In the genomic region with DNA sequence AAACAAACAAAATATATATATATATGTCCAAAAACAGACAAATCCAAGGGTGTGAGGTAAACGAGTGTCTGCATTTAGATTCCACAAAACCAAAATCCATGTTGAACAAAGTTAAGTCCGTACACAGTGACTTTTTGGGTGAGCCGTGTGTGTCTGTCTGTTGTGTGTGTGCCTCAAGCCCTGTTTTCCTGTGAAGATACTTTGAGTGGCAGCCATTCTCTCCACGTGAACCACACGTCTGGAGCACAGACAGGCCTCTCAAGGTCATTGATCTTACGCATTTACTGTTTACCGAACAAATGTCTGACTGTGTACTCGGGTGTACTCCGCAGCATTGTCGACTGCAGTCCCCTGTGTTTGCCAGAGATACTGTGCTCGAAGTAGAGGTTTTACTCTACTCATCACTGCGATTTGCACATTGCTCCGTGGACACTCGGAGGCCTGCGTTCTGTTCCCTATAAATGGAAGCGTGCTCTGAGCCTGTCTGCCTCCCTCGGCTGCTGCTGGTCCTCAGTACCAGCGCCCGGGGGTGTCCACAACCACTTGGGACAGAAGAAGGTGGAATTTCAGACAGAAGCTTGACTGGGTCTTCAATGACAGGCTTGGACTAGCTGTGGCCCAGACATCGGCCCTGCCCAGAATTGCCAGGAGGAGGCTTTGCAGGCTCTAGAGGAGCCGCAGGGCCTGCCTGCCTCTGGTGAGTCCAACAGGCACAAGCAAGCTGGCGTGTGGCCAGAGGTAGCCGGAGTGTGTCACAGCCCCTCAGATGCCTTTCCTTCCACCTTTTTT, we compare ENCODE assay signal across 10 cellular contexts. TPM values are rescaled to one million over a fixed set of nuclear protein-coding genes. Genes with fewer than 3 reads are reported as not detected.
DNase-seq lines count a peak whose midpoint lies in the region; ATAC-seq and TF ChIP-seq lines count a peak whose summit lies in the region.
"Had no signal": no experiment of that assay in that cellular context is flagged by ENCODE, and none has a peak within 500 bp of the region (broad histone marks: within the 10 kb centered on the region; RNA-seq: fewer than 3 reads in every experiment).

No MANE protein-coding gene starts in this region.

- TF ChIP-seq CTCF in RWPE2 (IDR thresholded peaks at IDR 0.05; ENCODE audit: poor library complexity, severe bottlenecking) = no peak
- TF ChIP-seq CTCF in fibroblast of villous mesenchyme (IDR thresholded peaks at IDR 0.05; ENCODE audit: insufficient read depth, low read depth, low read length) = no peak
- TF ChIP-seq CTCF in omental fat pad (IDR thresholded peaks at IDR 0.05) = no peak

- H3K4me1 ChIP-seq in ACC112 (ENCODE audit: control insufficient read depth, insufficient read depth, low read length, unreplicated experiment) = peaks cover 34% of the 10 kb centered on the region
- peaks cover 15% of the 10 kb centered on the region for H3K4me1 ChIP-seq in RWPE2 (ENCODE audit: insufficient read depth, poor library complexity, severe bottlenecking)

- H3K27ac ChIP-seq in ACC112 (ENCODE audit: low read depth, low read length) (peak overlapping the region; percentile 89), RWPE2 (ENCODE audit: poor library complexity, severe bottlenecking) (peak overlapping the region; percentile 54)

- H3K79me2 ChIP-seq in ACC112 (ENCODE audit: control insufficient read depth, insufficient read depth, low read length, unreplicated experiment) = no peaks in the 10 kb centered on the region

- DNase-seq in RWPE2 (ENCODE audit: low spot score) (peak; percentile 72), fibroblast of villous mesenchyme (ENCODE audit: low read depth) (peak; percentile 40), omental fat pad (ENCODE audit: low spot score) (peak; percentile 87), iPS-NIHi7 (ENCODE audit: extremely low spot score) (no peak), midbrain (lab: John Stamatoyannopoulos, UW) (no peak)
- no peak for DNase-seq in activated T-cell treated with anti-CD3 and anti-CD28 coated beads, Interleukin-2, amount 50 U/mL, for 1 hour
- DNase-seq: CD4-positive, alpha-beta memory T cell had no signal

- no peak overlapping the region for H2AFZ ChIP-seq in ACC112 (ENCODE audit: low read length, unreplicated experiment)

- ATAC-seq in RWPE2 (ENCODE audit: low read depth) (peak; percentile 68), omental fat pad (ENCODE audit: low FRiP score) (peak; percentile 21), GM18520 (IDR thresholded peaks at IDR 0.05; ENCODE audit: unreplicated experiment) (no peak)

- peaks cover 18% of the 10 kb centered on the region; the same call in 1 of the 2 replicates for H3K36me3 ChIP-seq in ACC112 (ENCODE audit: insufficient read depth, low read length)
- H3K36me3 ChIP-seq in RWPE2 (ENCODE audit: low read depth) = peaks cover 25% of the 10 kb centered on the region

- H3K4me3 ChIP-seq in ACC112 (ENCODE audit: low read depth, low read length) = no peak overlapping the region
- no peak overlapping the region for H3K4me3 ChIP-seq in RWPE2 (ENCODE audit: severe bottlenecking)
- no peak overlapping the region for H3K4me3 ChIP-seq in fibroblast of villous mesenchyme (ENCODE audit: low read depth, low read length)

- no peaks in the 10 kb centered on the region for H3K9me3 ChIP-seq in RWPE2 (ENCODE audit: severe bottlenecking)

- H3K27me3 ChIP-seq in ACC112 (ENCODE audit: insufficient read depth, low read length) (no peaks in the 10 kb centered on the region), RWPE2 (ENCODE audit: insufficient read depth, poor library complexity, severe bottlenecking) (no peaks in the 10 kb centered on the region)

RNA-seq across cellular contexts. Expression of a gene that starts 22.1 kb away (rescaled TPM):
- total RNA-seq in fibroblast of villous mesenchyme (not detected in 2 replicates), omental fat pad (not detected)
- total RNA-seq: CD4-positive, alpha-beta memory T cell; kidney epithelial cell had no signal

RNA-seq across cellular contexts. Expression of a gene that starts 39.0 kb away (rescaled TPM):
- 14.7 and 17.4 TPM in 2 replicates for total RNA-seq in fibroblast of villous mesenchyme
- 10 to 100 TPM; 37.5 to 43.4 (median 40.0) TPM for total RNA-seq in omental fat pad

RNA-seq across cellular contexts. Expression of a gene that starts 54.2 kb away (rescaled TPM):
- 5.2 and 5.5 TPM in 2 replicates for total RNA-seq in fibroblast of villous mesenchyme
- total RNA-seq in omental fat pad = 1 to 10 TPM; 1.1 to 4.0 (median 1.7) TPM

Comparison
In these comparisons a context has a peak if more than half of its experiments do, and no peak if none do; other contexts are left out.
1. DNase-seq: peak in RWPE2 (single experiment), fibroblast of villous mesenchyme (single experiment) and omental fat pad (single experiment); none in iPS-NIHi7 (single experiment), midbrain (single experiment) and activated T-cell treated with anti-CD3 and anti-CD28 coated beads, Interleukin-2, amount 50 U/mL, for 1 hour (single experiment).